8 cellular contexts compared by ENCODE assay signal in genomic region chr18:62525611-62526010, GRCh38. TPM values are rescaled to one million over a fixed set of nuclear protein-coding genes. Genes with fewer than 3 reads are reported as not detected.
DNase-seq lines count a peak whose midpoint lies in the region; ATAC-seq and TF ChIP-seq lines count a peak whose summit lies in the region.

No MANE protein-coding gene starts in this region.

- H3K9ac ChIP-seq in MM.1S (ENCODE audit: low read length): no peak overlapping the region

- CTCF ChIA-PET in CD8-positive, alpha-beta memory T cell (lab: Charles Lee): interaction anchor here (0.7 kb wide), 1 partner anchor 13 kb away, joined by 3 read pairs; no protein-coding TSS in a partner anchor
- CTCF ChIA-PET in HEK293T (lab: Yijun Ruan, JAX): no interaction called here

- no peaks in the 10 kb centered on the region for H3K27me3 ChIP-seq in CD8-positive, alpha-beta memory T cell (ENCODE audit: insufficient read depth, low read length, poor library complexity, severe bottlenecking)
- peaks cover 33% of the 10 kb centered on the region for H3K27me3 ChIP-seq in MM.1S (replicated peaks; ENCODE audit: insufficient read depth, low read length)
- peaks cover 9% of the 10 kb centered on the region for H3K27me3 ChIP-seq in neuron (ENCODE audit: insufficient read depth, low read length)

- peak overlapping the region; percentile 93 to 99 (median 98) for H3K27ac Mint-ChIP-seq in CD8-positive, alpha-beta memory T cell

- peak overlapping the region; percentile 81 for H3K4me3 ChIP-seq in CD8-positive, alpha-beta memory T cell (ENCODE audit: low read length)
- H3K4me3 ChIP-seq in MM.1S (ENCODE audit: low read length) (peak overlapping the region; percentile 87; the same call in 1 of the 2 replicates), neuron (ENCODE audit: low read length) (peak overlapping the region; percentile 77)

- H3K36me3 ChIP-seq in CD8-positive, alpha-beta memory T cell (ENCODE audit: insufficient read depth, low read length): no peaks in the 10 kb centered on the region
- H3K36me3 ChIP-seq in MM.1S (replicated peaks; ENCODE audit: insufficient read depth, low read length) (no peaks in the 10 kb centered on the region), neuron (ENCODE audit: insufficient read depth, low read length) (no peaks in the 10 kb centered on the region)

- no peaks in the 10 kb centered on the region for H4K20me1 ChIP-seq in MM.1S (ENCODE audit: insufficient read depth, low read length)

- H3K9me3 ChIP-seq in CD8-positive, alpha-beta memory T cell (ENCODE audit: low read length): no peaks in the 10 kb centered on the region
- H3K9me3 ChIP-seq in MM.1S (replicated peaks; ENCODE audit: insufficient read depth, low read length) (no peaks in the 10 kb centered on the region), neuron (ENCODE audit: low read length) (no peaks in the 10 kb centered on the region)

- no peak for TF ChIP-seq CTCF in MM.1S (IDR thresholded peaks at IDR 0.05; ENCODE audit: low read length)

- peaks cover 0 to 20% (median 0%) of the 10 kb centered on the region in 3 donors for H3K36me3 Mint-ChIP-seq in CD8-positive, alpha-beta memory T cell

- H3K4me1 Mint-ChIP-seq in CD8-positive, alpha-beta memory T cell: peaks cover 54 to 65% (median 59%) of the 10 kb centered on the region in 3 donors

- H2AFZ ChIP-seq in MM.1S (ENCODE audit: low read length) (no peak overlapping the region), neuron (ENCODE audit: low read depth, low read length) (no peak overlapping the region)

- POLR2A ChIA-PET in CD8-positive, alpha-beta memory T cell (lab: Charles Lee): interaction anchor here (0.6 kb wide), 1 partner anchor 20 kb away, joined by 3 read pairs; no protein-coding TSS in a partner anchor
- POLR2A ChIA-PET in HEK293T (lab: Yijun Ruan, JAX): interaction anchor here (1.1 to 1.3 kb wide), 2 partner anchors 28 to 122 kb away, joined by 3 read pairs; no protein-coding TSS in a partner anchor

- ATAC-seq in GM21381 (IDR thresholded peaks at IDR 0.05; ENCODE audit: unreplicated experiment): no peak

- peaks cover 38% of the 10 kb centered on the region for H3K4me1 ChIP-seq in CD8-positive, alpha-beta memory T cell (ENCODE audit: insufficient read depth, low read length)
- H3K4me1 ChIP-seq in MM.1S (ENCODE audit: low read length) (peaks cover 6% of the 10 kb centered on the region; the same call in 1 of the 2 replicates), neuron (ENCODE audit: insufficient read depth, low read length) (peaks cover 28% of the 10 kb centered on the region)

- peak overlapping the region; percentile 91 to 98 (median 96) for H3K4me3 Mint-ChIP-seq in CD8-positive, alpha-beta memory T cell

- H3K27me3 Mint-ChIP-seq in CD8-positive, alpha-beta memory T cell: no peaks in the 10 kb centered on the region

- H3K79me2 ChIP-seq in MM.1S (ENCODE audit: low read length): no peaks in the 10 kb centered on the region

- peak overlapping the region; percentile 81 for H3K27ac ChIP-seq in CD8-positive, alpha-beta memory T cell (ENCODE audit: low read depth, low read length)
- H3K27ac ChIP-seq in MM.1S (ENCODE audit: low read length): no peak overlapping the region

- H3K9me3 Mint-ChIP-seq in CD8-positive, alpha-beta memory T cell: no peaks in the 10 kb centered on the region

- H3K9me2 ChIP-seq in MM.1S (replicated peaks; ENCODE audit: insufficient read depth, low read length): no peaks in the 10 kb centered on the region

- no peak for DNase-seq in CD8-positive, alpha-beta memory T cell
- no peak for DNase-seq in MM.1S
- DNase-seq in dermis blood vessel endothelial cell: peak; percentile 20
- no peak for DNase-seq in HEK293T (ENCODE audit: extremely low spot score)
- DNase-seq in H4 (ENCODE audit: low spot score): no peak
- no peak for DNase-seq in stimulated activated CD4-positive, alpha-beta T cell treated with anti-CD3 and anti-CD28 coated beads, Interleukin-4, amount 100 ng/mL, for 1 hour

- peak overlapping the region; percentile 77; the same call in 1 of the 2 replicates for H3K4me2 ChIP-seq in MM.1S (ENCODE audit: low read depth, low read length)

- H3F3A ChIP-seq in MM.1S (ENCODE audit: insufficient read depth, low read length): 0 out of 2 replicates have a peak, but pooled peaks cover 6% of the 10 kb centered on the region

TF ChIP-seq in HEK293T, 16 proteins besides CTCF, POLR2A, EP300 and RAD21:
- TF ChIP-seq TARDBP (IDR thresholded peaks at IDR 0.05): no peak

RNA-seq across cellular contexts. Expression of gene ZCCHC2, which starts 2.8 kb away (rescaled TPM):
- total RNA-seq in CD8-positive, alpha-beta memory T cell: 10 to 100 TPM; 36.4 to 37.9 TPM
- 2.9 TPM for polyA plus RNA-seq in CD8-positive, alpha-beta memory T cell
- 26.3 and 29.8 TPM in 2 replicates for total RNA-seq in dermis blood vessel endothelial cell
- 5.2 and 5.3 TPM in 2 replicates for total RNA-seq in H4 (2014; rRNA removed; shearing (Covaris generic))
